Comparison of ENCODE assay signal across 1 cellular context in genomic region chr16:10085078-10085798, GRCh38.
TF ChIP-seq lines count a peak whose summit lies in the region.

No MANE protein-coding gene starts in this region.

TF ChIP-seq in GM23338, 12 proteins besides CTCF, POLR2A, EP300 and RAD21 (continued from another document):
- no peak for TF ChIP-seq REST (IDR thresholded peaks at IDR 0.05; ENCODE audit: unreplicated experiment)
- no peak for TF ChIP-seq ETS1 (IDR thresholded peaks at IDR 0.05)
- TF ChIP-seq EZH2phosphoT487 (IDR thresholded peaks at IDR 0.05; ENCODE audit: unreplicated experiment): no peak
- TF ChIP-seq ZNF114 (CRISPR knock-in tag; IDR thresholded peaks at IDR 0.05): no peak
- no peak for TF ChIP-seq CREB1 (CRISPR knock-in tag; IDR thresholded peaks at IDR 0.05; ENCODE audit: low read depth)
